1 cellular context compared by ENCODE assay signal in the genomic region with DNA sequence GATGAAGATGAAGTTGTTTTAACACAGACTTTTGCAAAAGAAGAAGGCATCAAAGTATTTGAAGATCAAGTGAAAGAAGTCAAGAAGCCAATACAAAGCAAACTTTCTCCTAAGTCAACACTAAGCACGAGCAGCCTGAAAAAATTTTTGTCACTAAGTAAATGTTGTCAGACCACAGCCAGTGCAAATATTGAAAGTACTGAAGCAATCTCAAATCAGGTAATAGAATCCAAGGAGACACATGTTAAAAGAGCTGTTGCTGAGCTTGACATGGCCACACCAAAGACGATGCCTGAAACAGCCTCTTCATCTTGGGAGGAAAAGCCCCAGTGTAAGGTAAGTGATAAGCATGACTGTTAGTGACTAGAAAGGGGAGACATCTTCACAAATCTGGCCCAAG.
TF ChIP-seq lines count a peak whose summit lies in the region.

No MANE protein-coding gene starts in this region.

TF ChIP-seq in HepG2, 621 proteins besides CTCF, POLR2A, EP300 and RAD21 (continued from another document and continues in another):
- TF ChIP-seq, protein P1, sequence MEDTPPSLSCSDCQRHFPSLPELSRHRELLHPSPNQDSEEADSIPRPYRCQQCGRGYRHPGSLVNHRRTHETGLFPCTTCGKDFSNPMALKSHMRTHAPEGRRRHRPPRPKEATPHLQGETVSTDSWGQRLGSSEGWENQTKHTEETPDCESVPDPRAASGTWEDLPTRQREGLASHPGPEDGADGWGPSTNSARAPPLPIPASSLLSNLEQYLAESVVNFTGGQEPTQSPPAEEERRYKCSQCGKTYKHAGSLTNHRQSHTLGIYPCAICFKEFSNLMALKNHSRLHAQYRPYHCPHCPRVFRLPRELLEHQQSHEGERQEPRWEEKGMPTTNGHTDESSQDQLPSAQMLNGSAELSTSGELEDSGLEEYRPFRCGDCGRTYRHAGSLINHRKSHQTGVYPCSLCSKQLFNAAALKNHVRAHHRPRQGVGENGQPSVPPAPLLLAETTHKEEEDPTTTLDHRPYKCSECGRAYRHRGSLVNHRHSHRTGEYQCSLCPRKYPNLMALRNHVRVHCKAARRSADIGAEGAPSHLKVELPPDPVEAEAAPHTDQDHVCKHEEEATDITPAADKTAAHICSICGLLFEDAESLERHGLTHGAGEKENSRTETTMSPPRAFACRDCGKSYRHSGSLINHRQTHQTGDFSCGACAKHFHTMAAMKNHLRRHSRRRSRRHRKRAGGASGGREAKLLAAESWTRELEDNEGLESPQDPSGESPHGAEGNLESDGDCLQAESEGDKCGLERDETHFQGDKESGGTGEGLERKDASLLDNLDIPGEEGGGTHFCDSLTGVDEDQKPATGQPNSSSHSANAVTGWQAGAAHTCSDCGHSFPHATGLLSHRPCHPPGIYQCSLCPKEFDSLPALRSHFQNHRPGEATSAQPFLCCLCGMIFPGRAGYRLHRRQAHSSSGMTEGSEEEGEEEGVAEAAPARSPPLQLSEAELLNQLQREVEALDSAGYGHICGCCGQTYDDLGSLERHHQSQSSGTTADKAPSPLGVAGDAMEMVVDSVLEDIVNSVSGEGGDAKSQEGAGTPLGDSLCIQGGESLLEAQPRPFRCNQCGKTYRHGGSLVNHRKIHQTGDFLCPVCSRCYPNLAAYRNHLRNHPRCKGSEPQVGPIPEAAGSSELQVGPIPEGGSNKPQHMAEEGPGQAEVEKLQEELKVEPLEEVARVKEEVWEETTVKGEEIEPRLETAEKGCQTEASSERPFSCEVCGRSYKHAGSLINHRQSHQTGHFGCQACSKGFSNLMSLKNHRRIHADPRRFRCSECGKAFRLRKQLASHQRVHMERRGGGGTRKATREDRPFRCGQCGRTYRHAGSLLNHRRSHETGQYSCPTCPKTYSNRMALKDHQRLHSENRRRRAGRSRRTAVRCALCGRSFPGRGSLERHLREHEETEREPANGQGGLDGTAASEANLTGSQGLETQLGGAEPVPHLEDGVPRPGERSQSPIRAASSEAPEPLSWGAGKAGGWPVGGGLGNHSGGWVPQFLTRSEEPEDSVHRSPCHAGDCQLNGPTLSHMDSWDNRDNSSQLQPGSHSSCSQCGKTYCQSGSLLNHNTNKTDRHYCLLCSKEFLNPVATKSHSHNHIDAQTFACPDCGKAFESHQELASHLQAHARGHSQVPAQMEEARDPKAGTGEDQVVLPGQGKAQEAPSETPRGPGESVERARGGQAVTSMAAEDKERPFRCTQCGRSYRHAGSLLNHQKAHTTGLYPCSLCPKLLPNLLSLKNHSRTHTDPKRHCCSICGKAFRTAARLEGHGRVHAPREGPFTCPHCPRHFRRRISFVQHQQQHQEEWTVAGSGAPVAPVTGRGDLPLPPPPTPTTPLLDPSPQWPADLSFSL (CRISPR knock-in tag; IDR thresholded peaks at IDR 0.05) = no peak
- no peak for TF ChIP-seq BORCS8-MEF2B (CRISPR knock-in tag; IDR thresholded peaks at IDR 0.05)
- no peak for TF ChIP-seq PTBP1 (IDR thresholded peaks at IDR 0.05; ENCODE audit: low read depth, low read length, poor library complexity, severe bottlenecking)
- no peak for TF ChIP-seq ZBTB21 (CRISPR knock-in tag; IDR thresholded peaks at IDR 0.05)
- TF ChIP-seq ZNF33B (CRISPR knock-in tag; IDR thresholded peaks at IDR 0.05) = no peak
- TF ChIP-seq ZNF232 (CRISPR knock-in tag; IDR thresholded peaks at IDR 0.05; ENCODE audit: borderline replicate concordance) = no peak
- TF ChIP-seq ZNF557 (CRISPR knock-in tag; IDR thresholded peaks at IDR 0.05) = 0 out of 2 replicates have a peak, but pooled peaks have one; percentile 10
- TF ChIP-seq THYN1 (CRISPR knock-in tag; IDR thresholded peaks at IDR 0.05; ENCODE audit: borderline replicate concordance, low read depth) = no peak
- TF ChIP-seq, protein P2, sequence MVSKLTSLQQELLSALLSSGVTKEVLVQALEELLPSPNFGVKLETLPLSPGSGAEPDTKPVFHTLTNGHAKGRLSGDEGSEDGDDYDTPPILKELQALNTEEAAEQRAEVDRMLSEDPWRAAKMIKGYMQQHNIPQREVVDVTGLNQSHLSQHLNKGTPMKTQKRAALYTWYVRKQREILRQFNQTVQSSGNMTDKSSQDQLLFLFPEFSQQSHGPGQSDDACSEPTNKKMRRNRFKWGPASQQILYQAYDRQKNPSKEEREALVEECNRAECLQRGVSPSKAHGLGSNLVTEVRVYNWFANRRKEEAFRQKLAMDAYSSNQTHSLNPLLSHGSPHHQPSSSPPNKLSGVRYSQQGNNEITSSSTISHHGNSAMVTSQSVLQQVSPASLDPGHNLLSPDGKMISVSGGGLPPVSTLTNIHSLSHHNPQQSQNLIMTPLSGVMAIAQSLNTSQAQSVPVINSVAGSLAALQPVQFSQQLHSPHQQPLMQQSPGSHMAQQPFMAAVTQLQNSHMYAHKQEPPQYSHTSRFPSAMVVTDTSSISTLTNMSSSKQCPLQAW (CRISPR knock-in tag; IDR thresholded peaks at IDR 0.05) = no peak
- TF ChIP-seq, protein P3, sequence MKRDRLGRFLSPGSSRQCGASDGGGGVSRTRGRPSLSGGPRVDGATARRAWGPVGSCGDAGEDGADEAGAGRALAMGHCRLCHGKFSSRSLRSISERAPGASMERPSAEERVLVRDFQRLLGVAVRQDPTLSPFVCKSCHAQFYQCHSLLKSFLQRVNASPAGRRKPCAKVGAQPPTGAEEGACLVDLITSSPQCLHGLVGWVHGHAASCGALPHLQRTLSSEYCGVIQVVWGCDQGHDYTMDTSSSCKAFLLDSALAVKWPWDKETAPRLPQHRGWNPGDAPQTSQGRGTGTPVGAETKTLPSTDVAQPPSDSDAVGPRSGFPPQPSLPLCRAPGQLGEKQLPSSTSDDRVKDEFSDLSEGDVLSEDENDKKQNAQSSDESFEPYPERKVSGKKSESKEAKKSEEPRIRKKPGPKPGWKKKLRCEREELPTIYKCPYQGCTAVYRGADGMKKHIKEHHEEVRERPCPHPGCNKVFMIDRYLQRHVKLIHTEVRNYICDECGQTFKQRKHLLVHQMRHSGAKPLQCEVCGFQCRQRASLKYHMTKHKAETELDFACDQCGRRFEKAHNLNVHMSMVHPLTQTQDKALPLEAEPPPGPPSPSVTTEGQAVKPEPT (CRISPR knock-in tag; IDR thresholded peaks at IDR 0.05; ENCODE audit: low read depth) = no peak
- TF ChIP-seq SMAD9 (CRISPR knock-in tag; IDR thresholded peaks at IDR 0.05) = no peak
- TF ChIP-seq, protein P4, sequence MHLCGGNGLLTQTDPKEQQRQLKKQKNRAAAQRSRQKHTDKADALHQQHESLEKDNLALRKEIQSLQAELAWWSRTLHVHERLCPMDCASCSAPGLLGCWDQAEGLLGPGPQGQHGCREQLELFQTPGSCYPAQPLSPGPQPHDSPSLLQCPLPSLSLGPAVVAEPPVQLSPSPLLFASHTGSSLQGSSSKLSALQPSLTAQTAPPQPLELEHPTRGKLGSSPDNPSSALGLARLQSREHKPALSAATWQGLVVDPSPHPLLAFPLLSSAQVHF (CRISPR knock-in tag; IDR thresholded peaks at IDR 0.05) = peak; percentile 50; the same call in 1 of the 2 replicates
- TF ChIP-seq ZNF605 (CRISPR knock-in tag; IDR thresholded peaks at IDR 0.05) = no peak
- no peak for TF ChIP-seq ZSCAN30 (CRISPR knock-in tag; IDR thresholded peaks at IDR 0.05)
- TF ChIP-seq, protein P5, sequence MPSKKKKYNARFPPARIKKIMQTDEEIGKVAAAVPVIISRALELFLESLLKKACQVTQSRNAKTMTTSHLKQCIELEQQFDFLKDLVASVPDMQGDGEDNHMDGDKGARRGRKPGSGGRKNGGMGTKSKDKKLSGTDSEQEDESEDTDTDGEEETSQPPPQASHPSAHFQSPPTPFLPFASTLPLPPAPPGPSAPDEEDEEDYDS (CRISPR knock-in tag; IDR thresholded peaks at IDR 0.05) = no peak
- no peak for TF ChIP-seq ZNF766 (CRISPR knock-in tag; IDR thresholded peaks at IDR 0.05; ENCODE audit: borderline replicate concordance)
- TF ChIP-seq TBX3 (IDR thresholded peaks at IDR 0.05; ENCODE audit: borderline replicate concordance) = peak; percentile 97
- TF ChIP-seq ZNF136 (CRISPR knock-in tag; IDR thresholded peaks at IDR 0.05; ENCODE audit: low read depth) = no peak
- TF ChIP-seq SMARCE1 (IDR thresholded peaks at IDR 0.05; ENCODE audit: borderline replicate concordance) = no peak
- no peak for TF ChIP-seq ZNF772 (CRISPR knock-in tag; IDR thresholded peaks at IDR 0.05)
- no peak for TF ChIP-seq EEA1 (CRISPR knock-in tag; IDR thresholded peaks at IDR 0.05; ENCODE audit: borderline replicate concordance)
- no peak for TF ChIP-seq ZNF782 (CRISPR knock-in tag; IDR thresholded peaks at IDR 0.05; ENCODE audit: borderline replicate concordance)
- no peak for TF ChIP-seq ZNF543 (CRISPR knock-in tag; IDR thresholded peaks at IDR 0.05)
- TF ChIP-seq, protein P6, sequence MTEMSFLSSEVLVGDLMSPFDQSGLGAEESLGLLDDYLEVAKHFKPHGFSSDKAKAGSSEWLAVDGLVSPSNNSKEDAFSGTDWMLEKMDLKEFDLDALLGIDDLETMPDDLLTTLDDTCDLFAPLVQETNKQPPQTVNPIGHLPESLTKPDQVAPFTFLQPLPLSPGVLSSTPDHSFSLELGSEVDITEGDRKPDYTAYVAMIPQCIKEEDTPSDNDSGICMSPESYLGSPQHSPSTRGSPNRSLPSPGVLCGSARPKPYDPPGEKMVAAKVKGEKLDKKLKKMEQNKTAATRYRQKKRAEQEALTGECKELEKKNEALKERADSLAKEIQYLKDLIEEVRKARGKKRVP (CRISPR knock-in tag; IDR thresholded peaks at IDR 0.05) = peak in 1 of 2 experiments; percentile 83; a peak in 2 of 4 replicates
- TF ChIP-seq, protein P7, sequence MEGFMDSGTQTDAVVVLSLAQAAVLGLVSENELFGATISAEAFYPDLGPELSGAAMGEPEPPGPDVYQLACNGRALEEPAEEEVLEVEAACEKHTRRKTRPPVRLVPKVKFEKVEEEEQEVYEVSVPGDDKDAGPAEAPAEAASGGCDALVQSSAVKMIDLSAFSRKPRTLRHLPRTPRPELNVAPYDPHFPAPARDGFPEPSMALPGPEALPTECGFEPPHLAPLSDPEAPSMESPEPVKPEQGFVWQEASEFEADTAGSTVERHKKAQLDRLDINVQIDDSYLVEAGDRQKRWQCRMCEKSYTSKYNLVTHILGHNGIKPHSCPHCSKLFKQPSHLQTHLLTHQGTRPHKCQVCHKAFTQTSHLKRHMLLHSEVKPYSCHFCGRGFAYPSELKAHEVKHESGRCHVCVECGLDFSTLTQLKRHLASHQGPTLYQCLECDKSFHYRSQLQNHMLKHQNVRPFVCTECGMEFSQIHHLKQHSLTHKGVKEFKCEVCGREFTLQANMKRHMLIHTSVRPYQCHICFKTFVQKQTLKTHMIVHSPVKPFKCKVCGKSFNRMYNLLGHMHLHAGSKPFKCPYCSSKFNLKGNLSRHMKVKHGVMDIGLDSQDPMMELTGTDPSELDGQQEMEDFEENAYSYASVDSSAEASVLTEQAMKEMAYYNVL (CRISPR knock-in tag; IDR thresholded peaks at IDR 0.05; ENCODE audit: borderline replicate concordance) = no peak
- no peak for TF ChIP-seq KMT2A (CRISPR knock-in tag; IDR thresholded peaks at IDR 0.05)
- TF ChIP-seq, protein P8, sequence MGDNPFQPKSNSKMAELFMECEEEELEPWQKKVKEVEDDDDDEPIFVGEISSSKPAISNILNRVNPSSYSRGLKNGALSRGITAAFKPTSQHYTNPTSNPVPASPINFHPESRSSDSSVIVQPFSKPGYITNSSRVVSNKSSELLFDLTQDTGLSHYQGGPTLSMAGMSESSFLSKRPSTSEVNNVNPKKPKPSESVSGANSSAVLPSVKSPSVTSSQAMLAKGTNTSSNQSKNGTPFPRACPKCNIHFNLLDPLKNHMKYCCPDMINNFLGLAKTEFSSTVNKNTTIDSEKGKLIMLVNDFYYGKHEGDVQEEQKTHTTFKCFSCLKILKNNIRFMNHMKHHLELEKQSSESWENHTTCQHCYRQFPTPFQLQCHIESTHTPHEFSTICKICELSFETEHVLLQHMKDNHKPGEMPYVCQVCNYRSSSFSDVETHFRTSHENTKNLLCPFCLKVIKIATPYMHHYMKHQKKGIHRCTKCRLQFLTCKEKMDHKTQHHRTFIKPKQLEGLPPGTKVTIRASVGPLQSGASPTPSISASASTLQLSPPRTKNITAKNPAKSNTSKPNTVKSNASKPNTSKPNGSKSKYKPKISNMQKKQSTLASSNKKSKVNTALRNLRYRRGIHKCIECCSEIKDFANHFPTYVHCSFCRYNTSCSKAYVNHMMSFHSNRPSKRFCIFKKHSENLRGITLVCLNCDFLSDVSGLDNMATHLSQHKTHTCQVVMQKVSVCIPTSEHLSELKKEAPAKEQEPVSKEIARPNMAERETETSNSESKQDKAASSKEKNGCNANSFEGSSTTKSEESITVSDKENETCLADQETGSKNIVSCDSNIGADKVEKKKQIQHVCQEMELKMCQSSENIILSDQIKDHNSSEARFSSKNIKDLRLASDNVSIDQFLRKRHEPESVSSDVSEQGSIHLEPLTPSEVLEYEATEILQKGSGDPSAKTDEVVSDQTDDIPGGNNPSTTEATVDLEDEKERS (CRISPR knock-in tag; IDR thresholded peaks at IDR 0.05) = no peak
- TF ChIP-seq, protein P9, sequence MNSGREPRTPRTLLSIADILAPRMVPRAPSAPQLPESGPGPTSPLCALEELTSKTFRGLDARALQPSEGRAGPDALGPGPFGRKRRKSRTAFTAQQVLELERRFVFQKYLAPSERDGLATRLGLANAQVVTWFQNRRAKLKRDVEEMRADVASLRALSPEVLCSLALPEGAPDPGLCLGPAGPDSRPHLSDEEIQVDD (CRISPR knock-in tag; IDR thresholded peaks at IDR 0.05; ENCODE audit: borderline replicate concordance) = no peak
- no peak; the same call in none of the 2 replicates for TF ChIP-seq FOSL2 (CRISPR knock-in tag; IDR thresholded peaks at IDR 0.05)
- TF ChIP-seq ZMYM4 (CRISPR knock-in tag; IDR thresholded peaks at IDR 0.05) = peak; percentile 93
- TF ChIP-seq, protein P10, sequence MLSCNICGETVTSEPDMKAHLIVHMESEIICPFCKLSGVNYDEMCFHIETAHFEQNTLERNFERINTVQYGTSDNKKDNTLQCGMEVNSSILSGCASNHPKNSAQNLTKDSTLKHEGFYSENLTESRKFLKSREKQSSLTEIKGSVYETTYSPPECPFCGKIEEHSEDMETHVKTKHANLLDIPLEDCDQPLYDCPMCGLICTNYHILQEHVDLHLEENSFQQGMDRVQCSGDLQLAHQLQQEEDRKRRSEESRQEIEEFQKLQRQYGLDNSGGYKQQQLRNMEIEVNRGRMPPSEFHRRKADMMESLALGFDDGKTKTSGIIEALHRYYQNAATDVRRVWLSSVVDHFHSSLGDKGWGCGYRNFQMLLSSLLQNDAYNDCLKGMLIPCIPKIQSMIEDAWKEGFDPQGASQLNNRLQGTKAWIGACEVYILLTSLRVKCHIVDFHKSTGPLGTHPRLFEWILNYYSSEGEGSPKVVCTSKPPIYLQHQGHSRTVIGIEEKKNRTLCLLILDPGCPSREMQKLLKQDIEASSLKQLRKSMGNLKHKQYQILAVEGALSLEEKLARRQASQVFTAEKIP (CRISPR knock-in tag; IDR thresholded peaks at IDR 0.05; ENCODE audit: borderline replicate concordance) = no peak
- 0 out of 2 replicates have a peak, but pooled peaks have one; percentile 52 for TF ChIP-seq SP140L (CRISPR knock-in tag; IDR thresholded peaks at IDR 0.05; ENCODE audit: borderline replicate concordance)
- no peak for TF ChIP-seq ZNF263 (CRISPR knock-in tag; IDR thresholded peaks at IDR 0.05)
- TF ChIP-seq TEAD2 (CRISPR knock-in tag; IDR thresholded peaks at IDR 0.05) = no peak
- TF ChIP-seq, protein P11, sequence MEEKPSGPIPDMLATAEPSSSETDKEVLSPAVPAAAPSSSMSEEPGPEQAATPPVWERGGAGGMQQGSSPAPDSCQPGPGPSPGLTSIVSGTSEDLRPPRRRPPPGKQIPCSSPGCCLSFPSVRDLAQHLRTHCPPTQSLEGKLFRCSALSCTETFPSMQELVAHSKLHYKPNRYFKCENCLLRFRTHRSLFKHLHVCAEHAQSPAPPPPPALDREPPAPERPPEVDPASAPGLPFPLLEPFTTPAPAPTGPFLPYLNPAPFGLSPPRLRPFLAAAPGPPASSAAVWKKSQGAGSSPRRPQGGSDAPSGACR (CRISPR knock-in tag; IDR thresholded peaks at IDR 0.05) = no peak
